Comparison of ENCODE assay signal across 25 cellular contexts in genomic region chr6:158279615-158280014, GRCh38. TPM values are rescaled to one million over a fixed set of nuclear protein-coding genes. Genes with fewer than 3 reads are reported as not detected.
DNase-seq lines count a peak whose midpoint lies in the region; ATAC-seq and TF ChIP-seq lines count a peak whose summit lies in the region.
"Had no signal": no experiment of that assay in that cellular context is flagged by ENCODE, and none has a peak within 500 bp of the region (broad histone marks: within the 10 kb centered on the region; RNA-seq: fewer than 3 reads in every experiment).

No MANE protein-coding gene starts in this region.

- no peaks in the 10 kb centered on the region for H3K9me3 ChIP-seq in SJCRH30 (replicated peaks)
- H3K9me3 ChIP-seq in stomach smooth muscle (ENCODE audit: control insufficient read depth in 2 of 2, low read length in 2 of 2), result no peaks in the 10 kb centered on the region
- H3K9me3 ChIP-seq: tibial nerve had no signal

- H3K9ac ChIP-seq in stomach smooth muscle (ENCODE audit: low read length in 2 of 2), result peak overlapping the region in 1 of 2 donors; percentile 23

- H3K4me3 Mint-ChIP-seq in chondrocyte (ENCODE audit: unreplicated experiment) (no peak overlapping the region), osteocyte (ENCODE audit: unreplicated experiment) (no peak overlapping the region)
- H3K4me3 Mint-ChIP-seq: dendritic cell treated with granulocyte-macrophage colony-stimulating factor and Interleukin-4, amounts not matched to agents 40 ng/mL and 50 ng/mL, for 4 days; memory B cell had no signal

- no peak for ATAC-seq in GM19351 (IDR thresholded peaks at IDR 0.05; ENCODE audit: unreplicated experiment)
- ATAC-seq: activated naive CD4-positive, alpha-beta T cell treated with anti-CD3 and anti-CD28 coated beads, Interleukin-2, amount 50 U/mL, for 72 hours had no signal

- no peak for TF ChIP-seq CTCF in chondrocyte (IDR thresholded peaks at IDR 0.05)
- no peak for TF ChIP-seq CTCF in osteocyte (IDR thresholded peaks at IDR 0.05)

- H3K27ac Mint-ChIP-seq in chondrocyte (ENCODE audit: unreplicated experiment), result peak overlapping the region; percentile 36
- H3K27ac Mint-ChIP-seq in osteocyte (ENCODE audit: unreplicated experiment), result no peak overlapping the region
- H3K27ac Mint-ChIP-seq: activated naive CD4-positive, alpha-beta T cell treated with anti-CD3 and anti-CD28 coated beads, Interleukin-2, amount 50 U/mL, for 72 hours; activated T-helper 2 cell treated with anti-CD3 and anti-CD28 coated beads, Interferon-gamma antibody, Interleukin-2, Interleukin-4, amounts not matched to agents 10 μg/mL and 5 μg/mL and 100 μg/mL, durations not matched to agents 14 hours and 24 hours and 36 hours; dendritic cell treated with granulocyte-macrophage colony-stimulating factor and Interleukin-4, amounts not matched to agents 40 ng/mL and 50 ng/mL, for 4 days; memory B cell had no signal

- H3K27me3 ChIP-seq in SJCRH30, result no peaks in the 10 kb centered on the region
- no peaks in the 10 kb centered on the region for H3K27me3 ChIP-seq in stomach smooth muscle (ENCODE audit: control insufficient read depth in 1 of 2, insufficient read depth in 2 of 2, low read length in 2 of 2)
- H3K27me3 ChIP-seq: tibial nerve had no signal

- DNase-seq in SJCRH30 (peak; percentile 85 to 96), chondrocyte (ENCODE audit: low spot score) (no peak), left kidney (ENCODE audit: low read depth, low spot score) (peak; percentile 5), osteocyte (ENCODE audit: extremely low spot score, unreplicated experiment) (no peak), OCI-M1 (lab: John Stamatoyannopoulos, UW) (no peak)
- DNase-seq: activated CD4-positive, alpha-beta T cell treated with anti-CD3 and anti-CD28 coated beads, Interleukin-2, amount 50 U/mL, for 4 hours; activated CD8-positive, alpha-beta memory T cell treated with anti-CD3 and anti-CD28 coated beads, Interleukin-2, amount 50 U/mL, for 4 hours; aorta; caudate nucleus; EL; KBM-7; NCI-H1694; NCI-H2171; NCI-H69; nucleus accumbens; stimulated activated CD4-positive, alpha-beta T cell treated with anti-CD3 and anti-CD28 coated beads, Interleukin-4, amount 100 ng/mL, for 4 hours; stimulated activated naive CD4-positive, alpha-beta T cell; T-helper 9 cell had no signal

- peak overlapping the region; percentile 92 for H3K27ac ChIP-seq in SJCRH30
- no peak overlapping the region for H3K27ac ChIP-seq in stomach smooth muscle (ENCODE audit: low read length)
- H3K27ac ChIP-seq: tibial nerve had no signal

- peaks cover 22% of the 10 kb centered on the region for H3K4me1 ChIP-seq in SJCRH30
- peaks cover 12% of the 10 kb centered on the region for H3K4me1 ChIP-seq in stomach smooth muscle (ENCODE audit: control insufficient read depth, insufficient read depth, low read length)

- H3K36me3 ChIP-seq in SJCRH30 (peaks cover 16% of the 10 kb centered on the region; the same call in 1 of the 2 replicates), stomach smooth muscle (ENCODE audit: control insufficient read depth in 2 of 2, insufficient read depth in 2 of 2, low read length in 2 of 2) (no peaks in the 10 kb centered on the region)

- H3K9me3 Mint-ChIP-seq in chondrocyte (ENCODE audit: low read depth), result no peaks in the 10 kb centered on the region
- H3K9me3 Mint-ChIP-seq in osteocyte (ENCODE audit: unreplicated experiment), result no peaks in the 10 kb centered on the region
- H3K9me3 Mint-ChIP-seq: activated naive CD4-positive, alpha-beta T cell treated with anti-CD3 and anti-CD28 coated beads, Interleukin-2, amount 50 U/mL, for 72 hours; activated T-helper 2 cell treated with anti-CD3 and anti-CD28 coated beads, Interferon-gamma antibody, Interleukin-2, Interleukin-4, amounts not matched to agents 10 μg/mL and 5 μg/mL and 100 μg/mL, durations not matched to agents 14 hours and 24 hours and 36 hours; dendritic cell treated with granulocyte-macrophage colony-stimulating factor and Interleukin-4, amounts not matched to agents 40 ng/mL and 50 ng/mL, for 4 days; memory B cell had no signal

- H3K27me3 Mint-ChIP-seq in chondrocyte (ENCODE audit: low read depth) (no peaks in the 10 kb centered on the region), osteocyte (ENCODE audit: unreplicated experiment) (no peaks in the 10 kb centered on the region)
- H3K27me3 Mint-ChIP-seq: dendritic cell treated with granulocyte-macrophage colony-stimulating factor and Interleukin-4, amounts not matched to agents 40 ng/mL and 50 ng/mL, for 4 days; memory B cell had no signal

- H3K4me3 ChIP-seq in SJCRH30 (peak overlapping the region; percentile 38), stomach smooth muscle (ENCODE audit: low read length in 2 of 2) (peak overlapping the region; percentile 23 to 38)
- H3K4me3 ChIP-seq: tibial nerve had no signal

- H3K4me1 Mint-ChIP-seq in chondrocyte (ENCODE audit: low read depth), result peaks cover 30% of the 10 kb centered on the region
- H3K4me1 Mint-ChIP-seq in osteocyte (ENCODE audit: unreplicated experiment), result peaks cover 18% of the 10 kb centered on the region

- H3K36me3 Mint-ChIP-seq in chondrocyte (ENCODE audit: low read depth) (peaks cover 1% of the 10 kb centered on the region), osteocyte (ENCODE audit: unreplicated experiment) (peaks cover 8% of the 10 kb centered on the region)

RNA-seq across cellular contexts. Expression of gene TULP4, which starts 32.6 kb away (rescaled TPM):
- total RNA-seq in SJCRH30 (2014; rRNA removed; shearing (Covaris generic)), result 207 and 210 TPM in 2 replicates
- 95.4 to 102 TPM (median 97.7 TPM) in 3 replicates for total RNA-seq in chondrocyte
- 96.7 and 100 TPM in 2 replicates for total RNA-seq in osteocyte

Comparison
In these comparisons a context has a peak if more than half of its experiments do, and no peak if none do; other contexts are left out.
1. DNase-seq: peak in SJCRH30 (2 of 2) and left kidney (single experiment); none in chondrocyte (single experiment), osteocyte (single experiment) and OCI-M1 (single experiment).